Comparison of ENCODE assay signal across 28 cellular contexts in the genomic region with DNA sequence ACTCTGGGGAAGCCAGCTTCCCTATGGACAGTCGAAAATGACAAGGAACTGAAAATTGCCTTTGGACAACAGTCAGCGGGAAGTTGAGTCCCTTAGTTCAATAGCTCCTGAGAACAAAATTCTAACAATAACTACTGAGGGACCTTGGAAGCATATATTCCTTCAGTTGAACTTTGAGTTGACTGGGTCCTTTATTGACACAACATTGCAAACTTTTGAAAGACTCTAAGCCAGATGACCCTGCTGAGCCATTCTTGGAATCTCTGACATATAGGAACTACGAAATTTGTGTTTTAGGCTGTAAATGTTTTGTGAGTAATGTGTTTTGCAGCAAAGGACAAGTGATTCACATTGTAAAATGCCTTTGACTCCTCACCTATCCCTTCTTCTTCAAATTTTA.
"Had no signal": no experiment of that assay in that cellular context is flagged by ENCODE, and none has a peak within 500 bp of the region (broad histone marks: within the 10 kb centered on the region; RNA-seq: fewer than 3 reads in every experiment).

No MANE protein-coding gene starts in this region.

- ATAC-seq: effector memory CD8-positive, alpha-beta T cell; esophagus mucosa; foreskin keratinocyte; gastrocnemius medialis; gastroesophageal sphincter; heart left ventricle; heart right ventricle had no signal

- H3K27ac ChIP-seq: colonic mucosa, coronary artery, dorsolateral prefrontal cortex, epithelial cell of prostate, esophagus muscularis mucosa, esophagus squamous epithelium, foreskin keratinocyte, gastrocnemius medialis, gastroesophageal sphincter, heart left ventricle, heart right ventricle had no signal

- H3K36me3 ChIP-seq: colonic mucosa, esophagus muscularis mucosa, esophagus squamous epithelium, gastrocnemius medialis, gastroesophageal sphincter, heart left ventricle, heart right ventricle had no signal

- H3K9me3 ChIP-seq: colonic mucosa, esophagus muscularis mucosa, esophagus squamous epithelium, gastrocnemius medialis, gastroesophageal sphincter had no signal

- H3K4me1 ChIP-seq: colonic mucosa, esophagus muscularis mucosa, esophagus squamous epithelium, foreskin keratinocyte, gastrocnemius medialis, gastroesophageal sphincter, heart left ventricle, heart right ventricle had no signal

- FAIRE-seq: colon, endometrium, endothelial cell of umbilical vein, frontal cortex had no signal

- H3K27me3 ChIP-seq: colonic mucosa, esophagus muscularis mucosa, esophagus squamous epithelium, foreskin keratinocyte, gastrocnemius medialis, gastroesophageal sphincter had no signal

- H3K4me3 ChIP-seq: colonic mucosa, coronary artery, dorsolateral prefrontal cortex, esophagus muscularis mucosa, esophagus squamous epithelium, gastrocnemius medialis, gastroesophageal sphincter, heart left ventricle, heart right ventricle had no signal

- DNase-seq: colonic mucosa; cortex of kidney; dermis blood vessel endothelial cell; dorsolateral prefrontal cortex; effector CD4-positive, alpha-beta T cell; effector CD8-positive, alpha-beta T cell; effector memory CD4-positive, alpha-beta T cell; effector memory CD8-positive, alpha-beta T cell; endodermal cell; erythroblast; esophagus squamous epithelium; foreskin fibroblast; foreskin keratinocyte; foreskin melanocyte; gastrocnemius medialis; glutamatergic neuron; head of caudate nucleus; heart left ventricle; heart right ventricle had no signal
